9 cellular contexts compared by ENCODE assay signal in the genomic region with DNA sequence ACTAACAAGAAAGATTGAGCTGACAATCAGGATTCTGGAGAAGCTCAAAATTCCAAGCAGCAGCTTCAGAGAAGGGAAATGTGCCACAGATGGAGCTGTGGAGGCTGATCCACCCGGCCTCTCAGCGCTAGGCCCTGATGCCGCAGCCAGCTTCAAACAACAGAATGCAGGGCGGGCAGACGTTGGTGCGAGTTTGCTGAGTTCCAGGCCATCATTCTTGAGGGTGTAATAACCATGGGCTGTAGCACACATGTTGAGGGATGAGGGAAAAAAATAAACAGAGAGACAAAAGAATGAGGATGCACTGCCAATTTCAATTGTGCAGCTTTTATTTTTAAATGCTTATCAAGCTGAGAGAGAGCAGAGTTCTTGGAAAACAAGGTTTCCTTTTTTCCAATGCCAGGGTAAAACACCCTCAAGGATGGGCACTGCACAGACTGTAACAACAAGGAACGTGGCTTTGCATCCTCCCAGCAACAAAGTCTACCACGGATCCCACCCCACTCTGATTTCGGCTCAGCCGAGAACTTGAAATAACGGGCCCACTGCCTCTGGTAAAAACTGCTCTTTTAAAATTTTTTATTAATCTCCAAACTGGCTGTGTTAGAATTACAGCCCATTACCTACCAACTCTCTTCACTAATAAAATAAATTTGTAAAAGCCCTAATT.
A peak's percentile ranks its signal among the peaks of the same experiment; 100 is the strongest.
DNase-seq lines count a peak whose midpoint lies in the region; ATAC-seq and TF ChIP-seq lines count a peak whose summit lies in the region.
"Had no signal": no experiment of that assay in that cellular context is flagged by ENCODE, and none has a peak within 500 bp of the region (broad histone marks: within the 10 kb centered on the region; RNA-seq: fewer than 3 reads in every experiment).

No MANE protein-coding gene starts in this region.

- H3K4me3 Mint-ChIP-seq in CD4-positive, alpha-beta memory T cell: peak overlapping the region in 6 of 8 donors; percentile 18 to 86 (median 52)
- H3K4me3 Mint-ChIP-seq in activated CD4-positive, alpha-beta memory T cell treated with anti-CD3 and anti-CD28 coated beads for 36 hours: no peak overlapping the region

- no peaks in the 10 kb centered on the region for H3K36me3 ChIP-seq in CD4-positive, alpha-beta memory T cell (ENCODE audit: insufficient read depth, low read length)
- no peaks in the 10 kb centered on the region for H3K36me3 ChIP-seq in prostate gland

- peak overlapping the region; percentile 88 to 99 (median 96) for H3K27ac Mint-ChIP-seq in CD4-positive, alpha-beta memory T cell
- peak overlapping the region; percentile 83 for H3K27ac Mint-ChIP-seq in activated CD4-positive, alpha-beta memory T cell treated with anti-CD3 and anti-CD28 coated beads for 36 hours

- peaks cover 52% of the 10 kb centered on the region for H3K4me1 ChIP-seq in CD4-positive, alpha-beta memory T cell (ENCODE audit: insufficient read depth, low read length)
- H3K4me1 ChIP-seq in prostate gland (replicated peaks): peaks cover 13% of the 10 kb centered on the region

- CTCF ChIA-PET in CD4-positive, alpha-beta memory T cell (lab: Charles Lee; ENCODE audit: partially characterized antibody): interaction anchor here (1.0 to 2.7 kb wide), 6 partner anchors 9 to 158 kb away, joined by 3 to 11 read pairs (median 8); a partner anchor contains a TSS
- CTCF ChIA-PET in activated CD4-positive, alpha-beta memory T cell treated with anti-CD3 and anti-CD28 coated beads for 36 hours (lab: Charles Lee): interaction anchor here (0.8 to 1.3 kb wide), 6 partner anchors 10 to 159 kb away, joined by 3 to 7 read pairs (median 4); no protein-coding TSS in a partner anchor

- no peaks in the 10 kb centered on the region for H3K27me3 Mint-ChIP-seq in CD4-positive, alpha-beta memory T cell
- H3K27me3 Mint-ChIP-seq in activated CD4-positive, alpha-beta memory T cell treated with anti-CD3 and anti-CD28 coated beads for 36 hours: no peaks in the 10 kb centered on the region

- H3K27me3 ChIP-seq in CD4-positive, alpha-beta memory T cell (ENCODE audit: insufficient read depth, low read length): no peaks in the 10 kb centered on the region
- H3K27me3 ChIP-seq in prostate gland (replicated peaks; ENCODE audit: insufficient read depth): no peaks in the 10 kb centered on the region

- H3K4me1 Mint-ChIP-seq in CD4-positive, alpha-beta memory T cell: peaks cover 41 to 58% (median 50%) of the 10 kb centered on the region in 4 donors
- H3K4me1 Mint-ChIP-seq in activated CD4-positive, alpha-beta memory T cell treated with anti-CD3 and anti-CD28 coated beads for 36 hours (ENCODE audit: low read depth): peaks cover 55% of the 10 kb centered on the region

- H3K9me3 ChIP-seq in CD4-positive, alpha-beta memory T cell (ENCODE audit: control insufficient read depth in 1 of 2, low read length in 2 of 2): no peaks in the 10 kb centered on the region
- H3K9me3 ChIP-seq in prostate gland: no peaks in the 10 kb centered on the region

- WGBS in prostate gland: 32% methylated on average over 11 of the region's 11 CpGs

- peaks cover 4 to 7% of the 10 kb centered on the region in 2 donors for H3K36me3 Mint-ChIP-seq in CD4-positive, alpha-beta memory T cell
- H3K36me3 Mint-ChIP-seq in activated CD4-positive, alpha-beta memory T cell treated with anti-CD3 and anti-CD28 coated beads for 36 hours: peaks cover 4% of the 10 kb centered on the region

- intact Hi-C loops in CD4-positive, alpha-beta memory T cell (cut with micrococcal nuclease): no loop called here
- intact Hi-C loops in activated CD4-positive, alpha-beta memory T cell treated with anti-CD3 and anti-CD28 coated beads for 36 hours (cut with micrococcal nuclease): no loop called here
- intact Hi-C loops in prostate gland (cut with DNase I): loop anchor here (2.0 to 5.0 kb wide), 2 partner anchors 35 to 91 kb away; no protein-coding TSS in a partner anchor

- no peak for DNase-seq in CD4-positive, alpha-beta memory T cell
- no peak for DNase-seq in activated CD4-positive, alpha-beta memory T cell treated with anti-CD3 and anti-CD28 coated beads for 36 hours
- peak; percentile 54 for DNase-seq in globus pallidus (ENCODE audit: low spot score)
- DNase-seq in prostate gland (ENCODE audit: low spot score): no peak
- DNase-seq in NCI-H187 treated with DMSO at 0.1 percent for 48 hours (lab: John Stamatoyannopoulos, UW): no peak
- DNase-seq in COLO829 (ENCODE audit: low spot score): no peak
- no peak for DNase-seq in ureter (ENCODE audit: low spot score)
- DNase-seq: stimulated activated naive CD4-positive, alpha-beta T cell treated with Interleukin-2 at 50 U/mL for 16 hours had no signal

- peak overlapping the region; percentile 90 for H3K27ac ChIP-seq in CD4-positive, alpha-beta memory T cell (ENCODE audit: low read depth, low read length)
- peak overlapping the region; percentile 65 to 70 for H3K27ac ChIP-seq in prostate gland

- peaks cover 0 to 1% (median 0%) of the 10 kb centered on the region in 8 donors for H3K9me3 Mint-ChIP-seq in CD4-positive, alpha-beta memory T cell
- no peaks in the 10 kb centered on the region for H3K9me3 Mint-ChIP-seq in activated CD4-positive, alpha-beta memory T cell treated with anti-CD3 and anti-CD28 coated beads for 36 hours

- POLR2A ChIA-PET in CD4-positive, alpha-beta memory T cell (lab: Charles Lee; ENCODE audit: partially characterized antibody): interaction anchor here (1.3 to 3.9 kb wide), 3 partner anchors 9 to 158 kb away, joined by 3 to 27 read pairs (median 4); a partner anchor contains a TSS
- POLR2A ChIA-PET in activated CD4-positive, alpha-beta memory T cell treated with anti-CD3 and anti-CD28 coated beads for 36 hours (lab: Charles Lee): interaction anchor here (1.0 kb wide), 1 partner anchor 24 kb away, joined by 3 read pairs; no protein-coding TSS in a partner anchor

- no peak overlapping the region for H3K4me3 ChIP-seq in CD4-positive, alpha-beta memory T cell (ENCODE audit: low read length in 2 of 2)
- no peak overlapping the region for H3K4me3 ChIP-seq in prostate gland

- no peak for ATAC-seq in HG03432 (IDR thresholded peaks at IDR 0.05; ENCODE audit: unreplicated experiment)

- no peak for TF ChIP-seq POLR2A in prostate gland (IDR thresholded peaks at IDR 0.05)

- no peak for TF ChIP-seq CTCF in prostate gland (IDR thresholded peaks at IDR 0.05)
